8 cellular contexts compared by ENCODE assay signal in genomic region chrX:44872817-44873414, GRCh38. TPM values are rescaled to one million over a fixed set of nuclear protein-coding genes. Genes with fewer than 3 reads are reported as not detected.
DNase-seq lines count a peak whose midpoint lies in the region; FAIRE-seq and TF ChIP-seq lines count a peak whose summit lies in the region.

TSS of gene KDM6A (plus strand) at chrX:44873188. CDS start at chrX:44873552, 364 bp downstream.

- TF ChIP-seq POLR2A in H54 (IDR thresholded peaks at IDR 0.05; ENCODE audit: low read depth, low read length), result no peak; the same call in none of the 2 replicates

- H3K4me1 ChIP-seq in Loucy (ENCODE audit: insufficient read depth, low read length, poor library complexity, severe bottlenecking), result peaks cover 6% of the 10 kb centered on the region

- H4K20me1 ChIP-seq in Loucy (ENCODE audit: insufficient read depth, low read length, poor library complexity, severe bottlenecking), result peaks cover 32% of the 10 kb centered on the region

- H3K9me2 ChIP-seq in Loucy (replicated peaks; ENCODE audit: low read depth, low read length), result no peaks in the 10 kb centered on the region

- H3K27me3 Mint-ChIP-seq in nephron (ENCODE audit: low read depth), result no peaks in the 10 kb centered on the region
- no peaks in the 10 kb centered on the region for H3K27me3 Mint-ChIP-seq in stimulated activated naive CD8-positive, alpha-beta T cell treated with anti-CD3 and anti-CD28 coated beads, Interleukin-15, Interleukin-2, amounts not matched to agents 100 ng/mL and 50 ng/mL, for 24 hours

- H3K4me1 Mint-ChIP-seq in nephron, result peaks cover 12% of the 10 kb centered on the region
- peaks cover 23% of the 10 kb centered on the region for H3K4me1 Mint-ChIP-seq in stimulated activated naive CD8-positive, alpha-beta T cell treated with anti-CD3 and anti-CD28 coated beads, Interleukin-15, Interleukin-2, amounts not matched to agents 100 ng/mL and 50 ng/mL, for 24 hours (ENCODE audit: low read depth)

- peak; percentile 92 for DNase-seq in EL
- DNase-seq in H54 (ENCODE audit: insufficient read length, low spot score), result peak; percentile 63
- peak; percentile 82 to 92 for DNase-seq in SHP77 (lab: John Stamatoyannopoulos, UW)
- peak; percentile 98 for DNase-seq in activated effector memory CD4-positive, alpha-beta T cell treated with anti-CD3 and anti-CD28 coated beads, Interleukin-2, amount 50 U/mL, for 16 hours
- DNase-seq in fibroblast of the aortic adventitia (ENCODE audit: low read depth), result peak; percentile 96

- H3K4me3 ChIP-seq in Loucy (ENCODE audit: low read length, poor library complexity, severe bottlenecking) (peak within 1 kb of the TSS; percentile 100), fibroblast of the aortic adventitia (ENCODE audit: low read depth, low read length) (peak within 1 kb of the TSS; percentile 81)

- H3K36me3 Mint-ChIP-seq in nephron (ENCODE audit: low read depth), result no peaks in the 10 kb centered on the region
- H3K36me3 Mint-ChIP-seq in stimulated activated naive CD8-positive, alpha-beta T cell treated with anti-CD3 and anti-CD28 coated beads, Interleukin-15, Interleukin-2, amounts not matched to agents 100 ng/mL and 50 ng/mL, for 24 hours (ENCODE audit: low read depth), result no peaks in the 10 kb centered on the region

- peak within 1 kb of the TSS; percentile 91 for H3K4me2 ChIP-seq in Loucy (ENCODE audit: low read depth, low read length, poor library complexity, severe bottlenecking)

- TF ChIP-seq CTCF in Loucy (conservative IDR thresholded peaks at IDR 0.05; ENCODE audit: low read length), result no peak
- TF ChIP-seq CTCF in fibroblast of the aortic adventitia (IDR thresholded peaks at IDR 0.05; ENCODE audit: insufficient read depth, low read length), result no peak
- TF ChIP-seq CTCF in nephron (IDR thresholded peaks at IDR 0.05; ENCODE audit: unreplicated experiment in 3 of 3), result no peak

- peak within 1 kb of the TSS; percentile 94 to 99 (median 96) for H3K4me3 Mint-ChIP-seq in nephron
- peak within 1 kb of the TSS; percentile 96 for H3K4me3 Mint-ChIP-seq in stimulated activated naive CD8-positive, alpha-beta T cell treated with anti-CD3 and anti-CD28 coated beads, Interleukin-15, Interleukin-2, amounts not matched to agents 100 ng/mL and 50 ng/mL, for 24 hours

- H3K9me3 ChIP-seq in Loucy (ENCODE audit: insufficient read depth, low read depth, low read length), result no peaks in the 10 kb centered on the region

- peaks cover 7% of the 10 kb centered on the region for H3K9me3 Mint-ChIP-seq in nephron
- no peaks in the 10 kb centered on the region for H3K9me3 Mint-ChIP-seq in stimulated activated naive CD8-positive, alpha-beta T cell treated with anti-CD3 and anti-CD28 coated beads, Interleukin-15, Interleukin-2, amounts not matched to agents 100 ng/mL and 50 ng/mL, for 24 hours

- no peaks in the 10 kb centered on the region for H3K36me3 ChIP-seq in Loucy (ENCODE audit: insufficient read depth, low read length)

- H2AFZ ChIP-seq in Loucy (ENCODE audit: low read length), result peak within 1 kb of the TSS; percentile 77

- peaks cover 61% of the 10 kb centered on the region for H3K79me2 ChIP-seq in Loucy (ENCODE audit: insufficient read depth, low read length)

- no peak for FAIRE-seq in H54 (lab: Jason Lieb, UNC)

- no peaks in the 10 kb centered on the region for H3K27me3 ChIP-seq in Loucy (ENCODE audit: insufficient read depth, low read length, poor library complexity, severe bottlenecking)

- H3K9ac ChIP-seq in Loucy (ENCODE audit: low read depth, low read length, poor library complexity, severe bottlenecking), result peak within 1 kb of the TSS; percentile 98

- H3F3A ChIP-seq in Loucy (ENCODE audit: low read depth), result no peaks in the 10 kb centered on the region

- peak within 1 kb of the TSS; percentile 88 to 98 (median 97) for H3K27ac Mint-ChIP-seq in nephron
- peak within 1 kb of the TSS; percentile 99 for H3K27ac Mint-ChIP-seq in stimulated activated naive CD8-positive, alpha-beta T cell treated with anti-CD3 and anti-CD28 coated beads, Interleukin-15, Interleukin-2, amounts not matched to agents 100 ng/mL and 50 ng/mL, for 24 hours

RNA-seq across cellular contexts. Expression of gene KDM6A, which starts in this region (rescaled TPM):
- 8.7 and 20.6 TPM in 2 replicates for total RNA-seq in fibroblast of the aortic adventitia (ENCODE audit: low replicate concordance)

Comparison
In these comparisons a context has a peak if more than half of its experiments do, and no peak if none do; other contexts are left out.
1. Peak in every context shown above with its lines: DNase-seq and H3K4me3 ChIP-seq.